Comparison of ENCODE assay signal across 8 cellular contexts in the genomic region with DNA sequence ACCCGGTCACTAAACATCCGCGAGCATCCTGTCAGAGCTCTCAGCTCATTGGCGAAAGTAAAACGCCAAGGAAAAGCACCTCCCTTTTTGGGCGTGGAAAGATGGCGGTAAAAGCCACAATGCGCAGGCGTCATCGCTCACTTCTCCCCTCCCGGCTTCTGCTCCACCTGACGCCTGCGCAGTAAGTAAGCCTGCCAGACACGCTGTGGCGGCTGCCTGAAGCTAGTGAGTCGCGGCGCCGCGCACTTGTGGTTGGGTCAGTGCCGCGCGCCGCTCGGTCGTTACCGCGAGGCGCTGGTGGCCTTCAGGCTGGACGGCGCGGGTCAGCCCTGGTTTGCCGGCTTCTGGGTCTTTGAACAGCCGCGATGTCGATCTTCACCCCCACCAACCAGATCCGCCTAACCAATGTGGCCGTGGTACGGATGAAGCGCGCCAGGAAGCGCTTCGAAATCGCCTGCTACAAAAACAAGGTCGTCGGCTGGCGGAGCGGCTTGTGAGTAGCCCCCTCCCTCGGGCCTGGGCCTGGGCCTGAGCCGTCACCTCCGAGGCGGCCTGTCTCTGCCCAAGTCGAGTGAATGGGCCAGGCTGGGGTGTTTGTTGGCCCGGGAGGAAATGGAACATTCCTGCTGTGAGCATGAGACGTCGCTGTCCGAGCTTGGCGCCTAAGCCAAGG. TPM values are rescaled to one million over a fixed set of nuclear protein-coding genes. Genes with fewer than 3 reads are reported as not detected.
DNase-seq lines count a peak whose midpoint lies in the region; ATAC-seq and TF ChIP-seq lines count a peak whose summit lies in the region.
"Not testable (repeated sequence)": the region's sequence is repeated elsewhere in the genome, so short reads cannot be mapped to it uniquely, and the experiment has no call there.

No MANE protein-coding gene starts in this region.

- ATAC-seq in GM21619 (IDR thresholded peaks at IDR 0.05; ENCODE audit: unreplicated experiment), result peak; percentile 45

- TF ChIP-seq RAD21 in Ishikawa (IDR thresholded peaks at IDR 0.05; ENCODE audit: low read depth), result not testable (repeated sequence)

- TF ChIP-seq POLR2A in erythroblast (IDR thresholded peaks at IDR 0.05; ENCODE audit: low read length), result peak; percentile 82

- TF ChIP-seq EP300 in Ishikawa (IDR thresholded peaks at IDR 0.05; ENCODE audit: borderline replicate concordance), result not testable (repeated sequence)

- peak; percentile 95 for DNase-seq in DMS153 treated with DMSO at 0.1 percent for 48 hours (lab: John Stamatoyannopoulos, UW; ENCODE audit: unreplicated experiment)
- DNase-seq in OCI-M2 (lab: John Stamatoyannopoulos, UW; ENCODE audit: unreplicated experiment), result peak; percentile 88
- peak; percentile 94 for DNase-seq in activated T-cell treated with anti-CD3 and anti-CD28 coated beads, Interleukin-2, amount 50 U/mL, for 1 hour
- DNase-seq in erythroblast (lab: John Stamatoyannopoulos, UW), result peak; percentile 99
- peak; percentile 99 for DNase-seq in mucosa of gallbladder (ENCODE audit: low spot score)
- peak; percentile 93 for DNase-seq in stimulated activated CD8-positive, alpha-beta memory T cell treated with anti-CD3 and anti-CD28 coated beads, Interleukin-4, amount 100 ng/mL, for 24 hours (ENCODE audit: low read depth)

TF ChIP-seq in Ishikawa, 13 proteins besides CTCF, POLR2A, EP300 and RAD21:
- TF ChIP-seq TAF1 (IDR thresholded peaks at IDR 0.05; ENCODE audit: low read depth), result peak; percentile 68; the same call in 1 of the 2 replicates
- TF ChIP-seq FOXM1 (IDR thresholded peaks at IDR 0.05; ENCODE audit: borderline replicate concordance, low read depth), result peak; percentile 36; the same call in 1 of the 2 replicates
- TF ChIP-seq, protein P1, sequence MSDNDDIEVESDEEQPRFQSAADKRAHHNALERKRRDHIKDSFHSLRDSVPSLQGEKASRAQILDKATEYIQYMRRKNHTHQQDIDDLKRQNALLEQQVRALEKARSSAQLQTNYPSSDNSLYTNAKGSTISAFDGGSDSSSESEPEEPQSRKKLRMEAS (IDR thresholded peaks at IDR 0.05), result peak; percentile 81
- TF ChIP-seq, protein P2, sequence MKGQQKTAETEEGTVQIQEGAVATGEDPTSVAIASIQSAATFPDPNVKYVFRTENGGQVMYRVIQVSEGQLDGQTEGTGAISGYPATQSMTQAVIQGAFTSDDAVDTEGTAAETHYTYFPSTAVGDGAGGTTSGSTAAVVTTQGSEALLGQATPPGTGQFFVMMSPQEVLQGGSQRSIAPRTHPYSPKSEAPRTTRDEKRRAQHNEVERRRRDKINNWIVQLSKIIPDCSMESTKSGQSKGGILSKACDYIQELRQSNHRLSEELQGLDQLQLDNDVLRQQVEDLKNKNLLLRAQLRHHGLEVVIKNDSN (IDR thresholded peaks at IDR 0.05), result peak; percentile 41; the same call in 1 of the 2 replicates
- TF ChIP-seq YY1 (IDR thresholded peaks at IDR 0.05; ENCODE audit: low read depth), result peak; percentile 86

RNA-seq across cellular contexts. Expression of gene TYW1B, which starts 1.4 kb away (rescaled TPM):
- total RNA-seq in mucosa of gallbladder, result 11.0 TPM

Comparison
In these comparisons a context has a peak if more than half of its experiments do, and no peak if none do; other contexts are left out.
1. Peak in every context shown above with its lines: DNase-seq and ATAC-seq.